8 cellular contexts compared by ENCODE assay signal in the genomic region with DNA sequence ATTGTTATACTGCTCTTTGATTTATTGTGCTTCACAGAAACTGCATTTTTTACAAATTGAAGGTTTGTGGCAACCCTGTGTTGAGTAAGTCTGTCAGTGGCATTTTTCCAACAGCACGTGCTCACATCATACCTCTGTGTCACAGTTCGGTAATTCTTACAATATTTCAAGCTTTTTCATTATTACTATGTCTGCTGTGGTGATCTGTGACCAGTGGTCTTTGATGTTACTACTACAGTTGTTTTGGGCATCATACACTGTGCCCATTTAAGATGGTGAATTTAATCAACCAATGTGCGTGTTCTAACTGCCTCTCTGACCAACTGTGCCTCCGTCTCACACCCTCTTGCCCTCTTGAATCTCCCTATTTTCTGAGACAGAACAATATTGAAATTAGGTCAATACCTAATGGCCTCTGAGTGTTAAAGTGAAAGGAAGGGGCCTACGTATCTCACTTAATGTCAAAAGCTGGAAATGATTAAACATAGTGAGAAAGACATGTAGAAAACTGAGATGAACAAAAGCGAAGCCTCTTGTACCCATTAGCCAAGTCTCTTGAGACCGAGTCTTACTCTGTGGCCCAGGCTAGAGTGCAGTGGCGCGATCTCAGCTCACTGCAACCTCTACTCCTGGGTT. TPM values are rescaled to one million over a fixed set of nuclear protein-coding genes. Genes with fewer than 3 reads are reported as not detected.
DNase-seq lines count a peak whose midpoint lies in the region; ATAC-seq and TF ChIP-seq lines count a peak whose summit lies in the region.

No MANE protein-coding gene starts in this region.

- ATAC-seq in GM18517 (IDR thresholded peaks at IDR 0.05; ENCODE audit: unreplicated experiment) (peak; percentile 68), GM21529 (IDR thresholded peaks at IDR 0.05; ENCODE audit: unreplicated experiment) (peak; percentile 67), HG03196 (IDR thresholded peaks at IDR 0.05; ENCODE audit: unreplicated experiment) (peak; percentile 74)

- H3K36me3 ChIP-seq in BE2C: no peaks in the 10 kb centered on the region

- no peaks in the 10 kb centered on the region for H3K27me3 ChIP-seq in BE2C

- no peak overlapping the region for H3K4me3 ChIP-seq in fibroblast of the aortic adventitia (ENCODE audit: low read depth, low read length)
- H3K4me3 ChIP-seq in BE2C (ENCODE audit: low read depth, low read length): no peak overlapping the region

- H3K4me1 ChIP-seq in BE2C: peaks cover 8% of the 10 kb centered on the region

- DNase-seq in fibroblast of the aortic adventitia (ENCODE audit: low read depth) (peak; percentile 73), BE2C (no peak), GF-D8 (lab: John Stamatoyannopoulos, UW) (no peak), superior temporal gyrus (ENCODE audit: extremely low spot score) (no peak)
- DNase-seq in stimulated activated CD8-positive, alpha-beta memory T cell treated with anti-CD3 and anti-CD28 coated beads, Interleukin-4, amount 100 ng/mL, for 48 hours: no peak

- TF ChIP-seq CTCF in fibroblast of the aortic adventitia (IDR thresholded peaks at IDR 0.05; ENCODE audit: insufficient read depth, low read length) (no peak), BE2C (IDR thresholded peaks at IDR 0.05; ENCODE audit: low read depth, low read length) (no peak)

- no peaks in the 10 kb centered on the region for H3K9me3 ChIP-seq in BE2C

RNA-seq across cellular contexts. Expression of a gene that starts 20.2 kb away (rescaled TPM):
- 13.9 and 45.8 TPM in 2 replicates for total RNA-seq in fibroblast of the aortic adventitia (ENCODE audit: low replicate concordance)
- polyA plus RNA-seq in BE2C (2012; ENCODE audit: insufficient read depth, insufficient read length, low read depth): 86.9 TPM

RNA-seq across cellular contexts. Expression of a gene that starts 59.2 kb away (rescaled TPM):
- total RNA-seq in fibroblast of the aortic adventitia (ENCODE audit: low replicate concordance): 36.1 and 46.8 TPM in 2 replicates
- 68.8 TPM for polyA plus RNA-seq in BE2C (2012; ENCODE audit: insufficient read depth, insufficient read length, low read depth)
